In genomic region chr2:156466739-156467405, GRCh38 we compare ENCODE assay signal across 9 cellular contexts. TPM values are rescaled to one million over a fixed set of nuclear protein-coding genes. Genes with fewer than 3 reads are reported as not detected.
DNase-seq lines count a peak whose midpoint lies in the region; ATAC-seq and TF ChIP-seq lines count a peak whose summit lies in the region.
"Had no signal": no experiment of that assay in that cellular context is flagged by ENCODE, and none has a peak within 500 bp of the region (broad histone marks: within the 10 kb centered on the region; RNA-seq: fewer than 3 reads in every experiment).

No MANE protein-coding gene starts in this region.

- in situ Hi-C loops in mammary epithelial cell (cut with MboI; ENCODE audit: low sequenced_read_pairs in 2 of 2), result no loop called here

- peaks cover 64% of the 10 kb centered on the region for H3K79me2 ChIP-seq in mammary epithelial cell (ENCODE audit: insufficient read depth, low read length)

- CTCF ChIA-PET in mammary epithelial cell (lab: Charles Lee; ENCODE audit: low non-redundant PET), result no interaction called here

- ATAC-seq in HG03571 (IDR thresholded peaks at IDR 0.05; ENCODE audit: unreplicated experiment) (no peak), GM19463 (IDR thresholded peaks at IDR 0.05; ENCODE audit: unreplicated experiment) (no peak), HG03520 (IDR thresholded peaks at IDR 0.05; ENCODE audit: unreplicated experiment) (no peak)
- ATAC-seq: activated naive CD4-positive, alpha-beta T cell treated with anti-CD3 and anti-CD28 coated beads, Interleukin-2, amount 50 U/mL, for 72 hours had no signal

- TF ChIP-seq CTCF in LNCaP clone FGC (IDR thresholded peaks at IDR 0.05; ENCODE audit: control insufficient read depth, extremely low read depth, insufficient read depth) (no peak), mammary epithelial cell (conservative IDR thresholded peaks at IDR 0.05 in 1 of 2, IDR thresholded peaks at IDR 0.05 in 1 of 2; ENCODE audit: extremely low read depth in 1 of 2, insufficient read depth in 1 of 2, low read depth in 1 of 2, low read length in 2 of 2) (no peak)

- no peak overlapping the region for H2AFZ ChIP-seq in mammary epithelial cell (ENCODE audit: low read depth, low read length)

- peak overlapping the region; percentile 52 for H3K4me2 ChIP-seq in mammary epithelial cell (ENCODE audit: insufficient read depth, low read depth, low read length)

- H3K27me3 ChIP-seq in mammary epithelial cell (ENCODE audit: insufficient read depth, low read length) (no peaks in the 10 kb centered on the region), layer of hippocampus (ENCODE audit: control insufficient read depth, insufficient read depth, low read length) (no peaks in the 10 kb centered on the region)

- H3K4me1 ChIP-seq in mammary epithelial cell (ENCODE audit: insufficient read depth, low read length), result peaks cover 14% of the 10 kb centered on the region

- H3K36me3 ChIP-seq in mammary epithelial cell (ENCODE audit: insufficient read depth, low read length), result peaks cover 3% of the 10 kb centered on the region

- no TSS peak for BruUV-seq in mammary epithelial cell (replicated peaks; lab: Mats Ljungman, UMichigan)

- no peaks in the 10 kb centered on the region for H4K20me1 ChIP-seq in mammary epithelial cell (ENCODE audit: insufficient read depth, low read length)

- H3K27ac ChIP-seq in mammary epithelial cell (ENCODE audit: insufficient read depth, low read depth, low read length), result no peak overlapping the region
- peak overlapping the region; percentile 21 for H3K27ac ChIP-seq in layer of hippocampus (ENCODE audit: low read depth, low read length)

- dilution Hi-C loops in mammary epithelial cell (cut with HindIII; ENCODE audit: low sequenced_read_pairs), result no loop called here

- intact Hi-C loops in mammary epithelial cell (cut with micrococcal nuclease), result no loop called here

- H3K9me3 ChIP-seq in mammary epithelial cell (replicated peaks; ENCODE audit: insufficient read depth, low read length), result no peaks in the 10 kb centered on the region

- DNase-seq in LNCaP clone FGC (ENCODE audit: low read depth) (peak; percentile 54), mammary epithelial cell (no peak), stromal cell of bone marrow (ENCODE audit: low read depth) (peak; percentile 69)
- DNase-seq: NK-92 treated with Interleukin-12 subunit alpha and Interleukin-12 subunit beta, amount 100 ng/mL, for 24 hours had no signal

- no peak overlapping the region for H3K9ac ChIP-seq in mammary epithelial cell (ENCODE audit: insufficient read depth, low read length)

- WGBS in mammary epithelial cell (ENCODE audit: low coverage, missing lambda C conversion rate), result 61% methylated on average over 3 of the region's 3 CpGs

- H3K4me3 ChIP-seq in LNCaP clone FGC (ENCODE audit: low read depth, low read length), result peak overlapping the region; percentile 28
- H3K4me3 ChIP-seq in mammary epithelial cell (replicated peaks in 1 of 3; ENCODE audit: insufficient read depth in 1 of 3, low read depth in 2 of 3, low read length in 3 of 3), result no peak overlapping the region

RNA-seq across cellular contexts. Expression of gene GPD2, which starts 30.7 kb away (rescaled TPM):
- 10 to 100 TPM; 30.0 to 39.3 TPM for total RNA-seq in mammary epithelial cell
- polyA plus RNA-seq in mammary epithelial cell, result 17.2 TPM
- polyA minus RNA-seq in mammary epithelial cell, result 58.2 TPM
